Comparison of ENCODE assay signal across 11 cellular contexts in the genomic region with DNA sequence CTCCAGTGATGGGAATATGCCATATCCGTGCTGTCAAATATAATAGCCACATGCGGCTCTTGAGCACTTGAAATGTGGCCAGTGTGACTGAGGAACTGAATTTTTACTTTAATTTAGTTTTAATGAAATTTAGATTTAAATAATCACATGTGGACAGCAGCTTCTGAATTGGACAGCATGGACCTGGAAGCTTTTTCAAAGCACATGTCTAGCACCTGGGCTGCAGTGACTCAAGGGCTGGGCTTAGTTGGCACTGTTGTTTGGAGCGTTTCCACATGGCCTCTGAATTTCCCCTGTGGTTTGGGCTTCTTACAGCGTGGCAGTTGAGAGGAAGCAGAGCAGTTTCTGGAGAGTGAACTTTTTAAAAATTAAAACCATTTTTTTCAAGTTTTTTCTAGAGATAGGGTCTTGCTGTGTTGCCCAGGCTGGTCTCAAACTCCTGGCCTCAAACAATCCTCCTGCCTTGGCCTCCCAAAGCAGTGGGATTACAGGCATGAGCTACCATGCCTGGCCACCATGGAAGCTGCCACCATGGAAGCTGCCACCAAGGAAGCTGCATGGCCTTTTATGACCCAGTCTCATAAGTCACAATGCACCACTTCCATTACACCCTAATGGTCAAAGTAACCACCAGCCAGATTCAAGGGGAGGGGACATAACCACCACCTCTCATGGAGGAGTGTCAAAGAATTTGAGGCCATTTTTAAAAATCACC. TPM values are rescaled to one million over a fixed set of nuclear protein-coding genes. Genes with fewer than 3 reads are reported as not detected.
A peak's percentile ranks its signal among the peaks of the same experiment; 100 is the strongest.
DNase-seq lines count a peak whose midpoint lies in the region; ATAC-seq, FAIRE-seq and TF ChIP-seq lines count a peak whose summit lies in the region.
"Had no signal": no experiment of that assay in that cellular context is flagged by ENCODE, and none has a peak within 500 bp of the region (broad histone marks: within the 10 kb centered on the region; RNA-seq: fewer than 3 reads in every experiment).

No MANE protein-coding gene starts in this region.

- DNase-seq in DND-41 (peak; percentile 68), MCF 10A (ENCODE audit: unreplicated experiment) (peak; percentile 76), pancreas (peak in 4 of 6 donors; percentile 53 to 73 (median 60)), NCI-H526 (lab: John Stamatoyannopoulos, UW) (no peak), superior temporal gyrus (ENCODE audit: extremely low spot score) (no peak)
- DNase-seq: NCI-H1436 had no signal

- 0 out of 2 replicates have a peak, but pooled peaks cover 4% of the 10 kb centered on the region for H4K20me1 ChIP-seq in DND-41 (ENCODE audit: insufficient read depth, low read length)

- no peaks in the 10 kb centered on the region for H3K27me3 ChIP-seq in DND-41 (ENCODE audit: insufficient read depth, low read length, poor library complexity)
- no peaks in the 10 kb centered on the region for H3K27me3 ChIP-seq in pancreas
- H3K27me3 ChIP-seq: cardiac muscle cell had no signal

- H3K79me2 ChIP-seq in DND-41 (ENCODE audit: insufficient read depth, low read length): no peaks in the 10 kb centered on the region

- TF ChIP-seq CTCF in DND-41 (IDR thresholded peaks at IDR 0.05; ENCODE audit: borderline replicate concordance, extremely low read depth, low read length, poor library complexity, severe bottlenecking) (no peak), MCF 10A (IDR thresholded peaks at IDR 0.05; ENCODE audit: unreplicated experiment) (no peak), pancreas (IDR thresholded peaks at IDR 0.05) (no peak)

- no peak overlapping the region for H3K9ac ChIP-seq in DND-41 (ENCODE audit: low read depth, low read length)

- no peak for FAIRE-seq in pancreas (lab: Jason Lieb, UNC)

- peaks cover 37% of the 10 kb centered on the region for H3K4me1 Mint-ChIP-seq in T-helper 1 cell treated with Interleukin-12 subunit alpha and Interleukin-12 subunit beta and Interleukin-4 antibody, amounts not matched to agents 30 μg/mL and 1 μg/mL, for 36 hours (ENCODE audit: low read depth)
- H3K4me1 Mint-ChIP-seq in MCF 10A (ENCODE audit: insufficient read depth, unreplicated experiment): peaks cover 5% of the 10 kb centered on the region

- CTCF ChIA-PET in MCF 10A (lab: Yijun Ruan, JAX): interaction anchor here (0.6 to 1.1 kb wide), 4 partner anchors 44 to 84 kb away, joined by 3 to 5 read pairs (median 3); no protein-coding TSS in a partner anchor

- H3K27me3 Mint-ChIP-seq in T-helper 1 cell treated with Interleukin-12 subunit alpha and Interleukin-12 subunit beta and Interleukin-4 antibody, amounts not matched to agents 30 μg/mL and 1 μg/mL, for 36 hours (ENCODE audit: low read depth): peaks cover 25% of the 10 kb centered on the region
- no peaks in the 10 kb centered on the region for H3K27me3 Mint-ChIP-seq in MCF 10A (ENCODE audit: insufficient read depth, unreplicated experiment)

- H3K27ac Mint-ChIP-seq in T-helper 1 cell treated with Interleukin-12 subunit alpha and Interleukin-12 subunit beta and Interleukin-4 antibody, amounts not matched to agents 30 μg/mL and 1 μg/mL, for 36 hours: peak overlapping the region; percentile 52
- H3K27ac Mint-ChIP-seq in MCF 10A (ENCODE audit: low read depth, unreplicated experiment): peak overlapping the region; percentile 35

- POLR2A ChIA-PET in MCF 10A (lab: Yijun Ruan, JAX): interaction anchor here (0.5 to 3.9 kb wide), 12 partner anchors 8 to 298 kb away, joined by 3 to 23 read pairs (median 4); a partner anchor contains a TSS

- H3K4me3 ChIP-seq in DND-41 (ENCODE audit: low read depth in 1 of 2, low read length in 2 of 2) (no peak overlapping the region), pancreas (no peak overlapping the region)
- H3K4me3 ChIP-seq: cardiac muscle cell had no signal

- intact Hi-C loops in MCF 10A (cut with micrococcal nuclease): no loop called here
- intact Hi-C loops in pancreas (cut with DNase I): no loop called here

- H3K36me3 Mint-ChIP-seq in T-helper 1 cell treated with Interleukin-12 subunit alpha and Interleukin-12 subunit beta and Interleukin-4 antibody, amounts not matched to agents 30 μg/mL and 1 μg/mL, for 36 hours (ENCODE audit: low read depth): peaks cover 8% of the 10 kb centered on the region
- no peaks in the 10 kb centered on the region for H3K36me3 Mint-ChIP-seq in MCF 10A (ENCODE audit: insufficient read depth, unreplicated experiment)

- H3K27ac ChIP-seq in DND-41 (ENCODE audit: low read length) (peak overlapping the region; percentile 41; the same call in 1 of the 2 replicates), pancreas (peak overlapping the region; percentile 8 to 46 (median 21))
- H3K27ac ChIP-seq: cardiac muscle cell had no signal

- H2AFZ ChIP-seq in DND-41 (ENCODE audit: low read depth, low read length): no peak overlapping the region

- H3K9me3 ChIP-seq in DND-41 (ENCODE audit: insufficient read depth, low read length, severe bottlenecking): no peaks in the 10 kb centered on the region
- no peaks in the 10 kb centered on the region for H3K9me3 ChIP-seq in pancreas

- WGBS in pancreas, 2 donors: 23 to 24% methylated on average over 4 of the region's 4 CpGs

- H3K4me3 Mint-ChIP-seq in T-helper 1 cell treated with Interleukin-12 subunit alpha and Interleukin-12 subunit beta and Interleukin-4 antibody, amounts not matched to agents 30 μg/mL and 1 μg/mL, for 36 hours: no peak overlapping the region
- H3K4me3 Mint-ChIP-seq in MCF 10A (ENCODE audit: unreplicated experiment): no peak overlapping the region

- peaks cover 41% of the 10 kb centered on the region for H3K4me1 ChIP-seq in DND-41 (ENCODE audit: insufficient read depth, low read length)
- H3K4me1 ChIP-seq in pancreas: peaks cover 10 to 37% (median 24%) of the 10 kb centered on the region in 3 donors

- no peak overlapping the region; the same call in 1 of the 2 replicates for H3K4me2 ChIP-seq in DND-41 (ENCODE audit: insufficient read depth, low read length)

- ATAC-seq in DND-41 (ENCODE audit: insufficient read depth, low read depth) (peak; percentile 79), pancreas (peak; percentile 65 to 79 (median 76)), GM18909 (IDR thresholded peaks at IDR 0.05; ENCODE audit: poor library complexity, unreplicated experiment) (no peak), GM21723 (IDR thresholded peaks at IDR 0.05; ENCODE audit: unreplicated experiment) (no peak)

- no peaks in the 10 kb centered on the region for H3K9me3 Mint-ChIP-seq in T-helper 1 cell treated with Interleukin-12 subunit alpha and Interleukin-12 subunit beta and Interleukin-4 antibody, amounts not matched to agents 30 μg/mL and 1 μg/mL, for 36 hours
- H3K9me3 Mint-ChIP-seq in MCF 10A (ENCODE audit: unreplicated experiment): no peaks in the 10 kb centered on the region

- no TSS peak for BruUV-seq in MCF 10A (replicated peaks; lab: Mats Ljungman, UMichigan)

- H3K36me3 ChIP-seq in DND-41 (ENCODE audit: insufficient read depth, low read length): no peaks in the 10 kb centered on the region
- H3K36me3 ChIP-seq in pancreas: no peaks in the 10 kb centered on the region
- H3K36me3 ChIP-seq: cardiac muscle cell had no signal

RNA-seq across cellular contexts. Expression of a gene that starts 6.7 kb away (rescaled TPM):
- total RNA-seq in MCF 10A (2022) (53.1 and 66.0 TPM in 2 replicates), pancreas (100 to 1,000 TPM in 3 of 6 donors, 10 to 100 TPM in 3; 65.9 to 157 (median 99.0) TPM)
- polyA plus RNA-seq in pancreas: 10 to 100 TPM; 33.1 to 45.8 TPM

RNA-seq across cellular contexts. Expression of a gene that starts 37.5 kb away (rescaled TPM):
- total RNA-seq in MCF 10A (2022): not detected in 2 replicates
- under 1 TPM; 0.09 to 0.19 (median 0.13) TPM for total RNA-seq in pancreas
- polyA plus RNA-seq in pancreas: under 1 TPM; 0.15 to 0.45 TPM
- total RNA-seq: cardiac muscle cell, pulmonary artery endothelial cell had no signal

Comparison
In these comparisons a context has a peak if more than half of its experiments do, and no peak if none do; other contexts are left out.
1. ATAC-seq: peak in DND-41 (single experiment) and pancreas (4 of 4); none in GM18909 (single experiment) and GM21723 (single experiment).
2. DNase-seq: peak in DND-41 (single experiment), MCF 10A (single experiment) and pancreas (4 of 6); none in NCI-H526 (0 of 2) and superior temporal gyrus (single experiment).